ENCODE assay signal across 1 cellular context in the genomic region with DNA sequence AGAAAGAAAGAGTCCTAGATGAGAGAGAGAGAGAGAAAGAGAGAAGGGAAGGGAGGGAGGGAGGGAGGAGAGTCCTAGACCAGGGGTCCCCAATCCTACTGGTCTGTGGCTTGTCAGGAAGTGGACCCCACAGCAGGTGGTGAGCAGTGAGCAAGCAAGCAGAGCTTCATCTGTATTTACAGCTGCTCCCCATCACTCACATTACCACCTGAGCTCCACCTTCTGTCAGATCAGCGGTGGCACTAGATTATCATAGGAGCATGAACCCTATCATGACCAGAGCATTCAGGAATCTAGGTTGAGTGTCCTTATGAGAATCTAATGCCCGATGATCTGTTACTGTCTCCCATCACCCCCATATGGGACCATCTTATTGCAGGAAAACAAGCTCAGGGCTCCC.
TF ChIP-seq lines count a peak whose summit lies in the region.

No MANE protein-coding gene starts in this region.

TF ChIP-seq in HCT116, 20 proteins besides CTCF, POLR2A, EP300 and RAD21 (continued from another document):
- TF ChIP-seq, protein P1, sequence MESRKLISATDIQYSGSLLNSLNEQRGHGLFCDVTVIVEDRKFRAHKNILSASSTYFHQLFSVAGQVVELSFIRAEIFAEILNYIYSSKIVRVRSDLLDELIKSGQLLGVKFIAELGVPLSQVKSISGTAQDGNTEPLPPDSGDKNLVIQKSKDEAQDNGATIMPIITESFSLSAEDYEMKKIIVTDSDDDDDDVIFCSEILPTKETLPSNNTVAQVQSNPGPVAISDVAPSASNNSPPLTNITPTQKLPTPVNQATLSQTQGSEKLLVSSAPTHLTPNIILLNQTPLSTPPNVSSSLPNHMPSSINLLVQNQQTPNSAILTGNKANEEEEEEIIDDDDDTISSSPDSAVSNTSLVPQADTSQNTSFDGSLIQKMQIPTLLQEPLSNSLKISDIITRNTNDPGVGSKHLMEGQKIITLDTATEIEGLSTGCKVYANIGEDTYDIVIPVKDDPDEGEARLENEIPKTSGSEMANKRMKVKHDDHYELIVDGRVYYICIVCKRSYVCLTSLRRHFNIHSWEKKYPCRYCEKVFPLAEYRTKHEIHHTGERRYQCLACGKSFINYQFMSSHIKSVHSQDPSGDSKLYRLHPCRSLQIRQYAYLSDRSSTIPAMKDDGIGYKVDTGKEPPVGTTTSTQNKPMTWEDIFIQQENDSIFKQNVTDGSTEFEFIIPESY (IDR thresholded peaks at IDR 0.05; ENCODE audit: extremely low read depth, insufficient replicate concordance, low read length) = no peak
- TF ChIP-seq JUND (IDR thresholded peaks at IDR 0.05) = no peak
- TF ChIP-seq, protein P2, sequence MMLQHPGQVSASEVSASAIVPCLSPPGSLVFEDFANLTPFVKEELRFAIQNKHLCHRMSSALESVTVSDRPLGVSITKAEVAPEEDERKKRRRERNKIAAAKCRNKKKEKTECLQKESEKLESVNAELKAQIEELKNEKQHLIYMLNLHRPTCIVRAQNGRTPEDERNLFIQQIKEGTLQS (IDR thresholded peaks at IDR 0.05) = no peak
